Comparison of ENCODE assay signal across 8 cellular contexts in the genomic region with DNA sequence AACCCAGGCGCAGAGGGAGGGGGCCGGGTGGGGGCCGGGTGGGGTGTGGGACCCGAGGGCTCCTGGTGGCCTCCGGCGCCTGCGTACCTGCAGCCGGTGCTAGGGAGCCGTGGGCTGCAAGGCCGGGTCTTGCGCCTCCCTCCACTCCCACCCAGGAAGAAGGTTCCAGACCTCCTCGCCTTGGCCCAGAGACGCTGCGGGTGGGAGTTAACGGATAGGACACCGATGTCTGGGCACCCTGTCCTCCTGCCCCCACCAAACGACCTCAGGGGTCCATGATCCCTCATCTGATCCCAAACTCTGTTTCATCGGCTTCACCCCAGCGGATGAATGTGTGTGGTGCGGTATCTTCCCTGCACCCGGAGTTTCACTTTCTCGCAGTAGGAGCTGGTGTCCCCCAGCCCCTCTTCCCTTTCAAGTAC. TPM values are rescaled to one million over a fixed set of nuclear protein-coding genes. Genes with fewer than 3 reads are reported as not detected.
A peak's percentile ranks its signal among the peaks of the same experiment; 100 is the strongest.
DNase-seq lines count a peak whose midpoint lies in the region; ATAC-seq lines count a peak whose summit lies in the region.

No MANE protein-coding gene starts in this region.

- POLR2A ChIA-PET in activated CD4-positive, alpha-beta T cell treated with anti-CD3 and anti-CD28 coated beads, Interleukin-2, amount 10 ng/mL, durations not matched to agents 7 days and 5 days (lab: Charles Lee): no interaction called here
- POLR2A ChIA-PET in activated CD4-positive, alpha-beta memory T cell treated with anti-CD3 and anti-CD28 coated beads for 36 hours (lab: Charles Lee): no interaction called here

- intact Hi-C loops in activated CD4-positive, alpha-beta memory T cell treated with anti-CD3 and anti-CD28 coated beads for 36 hours (cut with micrococcal nuclease): no loop called here

- DNase-seq in activated CD4-positive, alpha-beta T cell treated with anti-CD3 and anti-CD28 coated beads, Interleukin-2, amount 10 ng/mL, durations not matched to agents 7 days and 5 days: no peak
- no peak for DNase-seq in activated CD4-positive, alpha-beta T cell treated with anti-CD3 and anti-CD28 coated beads for 48 hours
- DNase-seq in activated CD4-positive, alpha-beta memory T cell treated with anti-CD3 and anti-CD28 coated beads for 36 hours: no peak
- peak; percentile 57 for DNase-seq in hepatic stellate cell (ENCODE audit: low spot score)
- no peak for DNase-seq in stimulated activated naive CD4-positive, alpha-beta T cell (lab: John Stamatoyannopoulos, UW)
- no peak for DNase-seq in stimulated activated CD4-positive, alpha-beta T cell treated with anti-CD3 and anti-CD28 coated beads, Interleukin-2, amount 100 ng/mL, for 24 hours

- H3K27ac Mint-ChIP-seq in activated CD4-positive, alpha-beta T cell treated with anti-CD3 and anti-CD28 coated beads, Interleukin-2, amount 10 ng/mL, durations not matched to agents 7 days and 5 days: peak overlapping the region; percentile 74
- H3K27ac Mint-ChIP-seq in activated CD4-positive, alpha-beta memory T cell treated with anti-CD3 and anti-CD28 coated beads for 36 hours: no peak overlapping the region

- H3K27me3 ChIP-seq in skeletal muscle tissue (ENCODE audit: control insufficient read depth in 3 of 3, insufficient read depth in 3 of 3, low read length in 3 of 3): peaks cover 78 to 86% (median 82%) of the 10 kb centered on the region in 3 donors

- peak overlapping the region; percentile 60 for H3K27ac ChIP-seq in skeletal muscle tissue (ENCODE audit: low read depth, low read length)

- H3K4me1 Mint-ChIP-seq in activated CD4-positive, alpha-beta T cell treated with anti-CD3 and anti-CD28 coated beads, Interleukin-2, amount 10 ng/mL, durations not matched to agents 7 days and 5 days: peaks cover 16% of the 10 kb centered on the region
- H3K4me1 Mint-ChIP-seq in activated CD4-positive, alpha-beta memory T cell treated with anti-CD3 and anti-CD28 coated beads for 36 hours (ENCODE audit: low read depth): peaks cover 38% of the 10 kb centered on the region

- peaks cover 82% of the 10 kb centered on the region for H3K27me3 Mint-ChIP-seq in activated CD4-positive, alpha-beta T cell treated with anti-CD3 and anti-CD28 coated beads, Interleukin-2, amount 10 ng/mL, durations not matched to agents 7 days and 5 days
- peaks cover 78% of the 10 kb centered on the region for H3K27me3 Mint-ChIP-seq in activated CD4-positive, alpha-beta memory T cell treated with anti-CD3 and anti-CD28 coated beads for 36 hours

- H3K9ac ChIP-seq in skeletal muscle tissue (ENCODE audit: low read depth in 1 of 3, low read length in 3 of 3): peak overlapping the region; percentile 64 to 77 (median 76)

- peak overlapping the region; percentile 47 for H3K4me3 Mint-ChIP-seq in activated CD4-positive, alpha-beta T cell treated with anti-CD3 and anti-CD28 coated beads, Interleukin-2, amount 10 ng/mL, durations not matched to agents 7 days and 5 days
- peak overlapping the region; percentile 60 for H3K4me3 Mint-ChIP-seq in activated CD4-positive, alpha-beta memory T cell treated with anti-CD3 and anti-CD28 coated beads for 36 hours

- CTCF ChIA-PET in activated CD4-positive, alpha-beta T cell treated with anti-CD3 and anti-CD28 coated beads, Interleukin-2, amount 10 ng/mL, durations not matched to agents 7 days and 5 days (lab: Charles Lee): no interaction called here
- CTCF ChIA-PET in activated CD4-positive, alpha-beta memory T cell treated with anti-CD3 and anti-CD28 coated beads for 36 hours (lab: Charles Lee): no interaction called here

- no peaks in the 10 kb centered on the region for H3K9me3 ChIP-seq in skeletal muscle tissue (ENCODE audit: control insufficient read depth in 3 of 3, low read length in 3 of 3)

- peaks cover 0 to 4% (median 0%) of the 10 kb centered on the region in 3 donors for H3K36me3 ChIP-seq in skeletal muscle tissue (ENCODE audit: control insufficient read depth in 3 of 3, insufficient read depth in 3 of 3, low read length in 3 of 3)

- peaks cover 2% of the 10 kb centered on the region for H3K9me3 Mint-ChIP-seq in activated CD4-positive, alpha-beta T cell treated with anti-CD3 and anti-CD28 coated beads, Interleukin-2, amount 10 ng/mL, durations not matched to agents 7 days and 5 days
- H3K9me3 Mint-ChIP-seq in activated CD4-positive, alpha-beta memory T cell treated with anti-CD3 and anti-CD28 coated beads for 36 hours: no peaks in the 10 kb centered on the region

- ATAC-seq in HG02852 (IDR thresholded peaks at IDR 0.05; ENCODE audit: unreplicated experiment): no peak

- peaks cover 23 to 29% (median 26%) of the 10 kb centered on the region in 3 donors for H3K4me1 ChIP-seq in skeletal muscle tissue (ENCODE audit: control insufficient read depth in 3 of 3, insufficient read depth in 3 of 3, low read length in 3 of 3)

- peak overlapping the region; percentile 78 to 85 (median 81) for H3K4me3 ChIP-seq in skeletal muscle tissue (ENCODE audit: low read length in 3 of 3)

- H3K36me3 Mint-ChIP-seq in activated CD4-positive, alpha-beta T cell treated with anti-CD3 and anti-CD28 coated beads, Interleukin-2, amount 10 ng/mL, durations not matched to agents 7 days and 5 days (ENCODE audit: low read depth): peaks cover 6% of the 10 kb centered on the region
- H3K36me3 Mint-ChIP-seq in activated CD4-positive, alpha-beta memory T cell treated with anti-CD3 and anti-CD28 coated beads for 36 hours: peaks cover 4% of the 10 kb centered on the region

RNA-seq across cellular contexts. Expression of a gene that starts 0.9 kb away (rescaled TPM):
- total RNA-seq in activated CD4-positive, alpha-beta T cell treated with anti-CD3 and anti-CD28 coated beads, Interleukin-2, amount 10 ng/mL, durations not matched to agents 7 days and 5 days: not detected
- under 1 TPM in 1 of 2 experiments, not detected in 1; 0.12 TPM for total RNA-seq in activated CD4-positive, alpha-beta memory T cell treated with anti-CD3 and anti-CD28 coated beads for 36 hours
- 1.6 TPM for total RNA-seq in skeletal muscle tissue
